8 cellular contexts compared by ENCODE assay signal in the genomic region with DNA sequence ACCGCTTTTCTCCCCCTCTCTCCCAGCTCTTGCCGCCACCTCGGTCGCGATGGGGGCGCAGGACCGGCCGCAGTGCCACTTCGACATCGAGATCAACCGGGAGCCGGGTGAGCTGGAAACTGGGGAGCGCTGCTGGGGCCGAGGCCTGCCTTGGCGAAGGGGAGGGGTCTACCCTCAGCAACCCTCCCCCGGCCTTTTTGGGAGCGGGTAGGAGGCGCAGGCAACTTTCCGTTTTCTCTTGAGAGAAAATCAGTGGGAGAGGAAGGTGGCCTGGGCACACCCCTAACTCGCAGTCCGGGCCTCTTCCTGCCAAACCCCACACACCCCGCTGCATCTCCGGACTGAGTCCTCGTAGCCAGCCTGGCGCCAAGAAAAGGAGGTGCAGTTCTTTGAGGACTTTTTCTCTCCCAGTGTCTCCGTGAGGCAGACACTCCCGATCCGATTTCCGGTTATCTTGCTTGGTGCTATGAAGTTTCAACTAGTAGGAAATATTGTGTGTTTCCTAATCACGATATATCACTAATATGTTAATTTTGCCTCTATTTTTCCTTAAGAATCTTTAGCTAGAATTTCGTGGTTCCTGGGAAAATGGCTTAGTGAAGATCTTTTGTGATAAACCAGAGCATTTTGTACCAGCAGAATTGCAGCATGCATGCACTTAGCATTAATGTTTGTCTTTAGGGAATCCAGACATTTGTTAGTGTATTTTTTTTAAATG. TPM values are rescaled to one million over a fixed set of nuclear protein-coding genes. Genes with fewer than 3 reads are reported as not detected.
DNase-seq lines count a peak whose midpoint lies in the region; ATAC-seq and TF ChIP-seq lines count a peak whose summit lies in the region.

No MANE protein-coding gene starts in this region.

- no peaks in the 10 kb centered on the region for H3K27me3 ChIP-seq in BLaER1
- no peaks in the 10 kb centered on the region for H3K27me3 ChIP-seq in OCI-LY3 (ENCODE audit: low read depth, low read length)
- H3K27me3 ChIP-seq in trophoblast cell (ENCODE audit: insufficient read depth, low read length), result no peaks in the 10 kb centered on the region

- H2AFZ ChIP-seq in OCI-LY3 (ENCODE audit: low read depth, low read length), result peak overlapping the region; percentile 44; the same call in 1 of the 2 replicates
- peak overlapping the region; percentile 37 for H2AFZ ChIP-seq in trophoblast cell (ENCODE audit: insufficient read depth, low read length, poor library complexity)

- peaks cover 19% of the 10 kb centered on the region for H3K4me1 ChIP-seq in BLaER1
- peaks cover 9% of the 10 kb centered on the region for H3K4me1 ChIP-seq in OCI-LY3 (ENCODE audit: low read length)
- peaks cover 2% of the 10 kb centered on the region in 2 experiments for H3K4me1 ChIP-seq in trophoblast cell (ENCODE audit: control insufficient read depth in 1 of 2, insufficient read depth in 2 of 2, low read length in 2 of 2)

- peak overlapping the region; percentile 81 for H2BK5ac ChIP-seq in trophoblast cell (ENCODE audit: low read depth, low read length, poor library complexity)

- H3K27me3 Mint-ChIP-seq in activated naive CD8-positive, alpha-beta T cell treated with anti-CD3 and anti-CD28 coated beads for 36 hours, result no peaks in the 10 kb centered on the region

- ATAC-seq in GM18858 (IDR thresholded peaks at IDR 0.05; ENCODE audit: unreplicated experiment) (peak; percentile 11), HG03097 (IDR thresholded peaks at IDR 0.05; ENCODE audit: low FRiP score, unreplicated experiment) (peak; percentile 18)

- peaks cover 51% of the 10 kb centered on the region for H4K20me1 ChIP-seq in BLaER1
- peaks cover 19% of the 10 kb centered on the region; the same call in 1 of the 2 replicates for H4K20me1 ChIP-seq in OCI-LY3 (ENCODE audit: insufficient read depth, low read length)

- peaks cover 6% of the 10 kb centered on the region for H3K79me1 ChIP-seq in trophoblast cell (ENCODE audit: low read length)

- H3K9ac ChIP-seq in BLaER1 (peak overlapping the region; percentile 96), OCI-LY3 (ENCODE audit: low read length) (peak overlapping the region; percentile 81), trophoblast cell (ENCODE audit: low read length) (peak overlapping the region; percentile 96)

- H3K18ac ChIP-seq in trophoblast cell (ENCODE audit: low read length), result peak overlapping the region; percentile 76

- peak overlapping the region; percentile 78 for H2AK5ac ChIP-seq in trophoblast cell (ENCODE audit: low read length)

- no peak for TF ChIP-seq CTCF in OCI-LY3 (IDR thresholded peaks at IDR 0.05; ENCODE audit: low read depth, low read length)

- H3K9me3 ChIP-seq in BLaER1 (peaks cover 19% of the 10 kb centered on the region), OCI-LY3 (ENCODE audit: insufficient read depth, low read length) (no peaks in the 10 kb centered on the region), trophoblast cell (ENCODE audit: insufficient read depth, low read depth, low read length) (no peaks in the 10 kb centered on the region)

- H3K9me3 Mint-ChIP-seq in activated naive CD8-positive, alpha-beta T cell treated with anti-CD3 and anti-CD28 coated beads for 36 hours, result peaks cover 10% of the 10 kb centered on the region

- H3K14ac ChIP-seq in trophoblast cell (ENCODE audit: low read length), result peak overlapping the region; percentile 86

- H3K4me1 Mint-ChIP-seq in activated naive CD8-positive, alpha-beta T cell treated with anti-CD3 and anti-CD28 coated beads for 36 hours, result peaks cover 31% of the 10 kb centered on the region

- H3K27ac Mint-ChIP-seq in activated naive CD8-positive, alpha-beta T cell treated with anti-CD3 and anti-CD28 coated beads for 36 hours, result peak overlapping the region; percentile 97

- no peak overlapping the region for H2BK12ac ChIP-seq in trophoblast cell (ENCODE audit: low read length)

- H3K4me3 ChIP-seq in BLaER1 (peak overlapping the region; percentile 93), OCI-LY3 (ENCODE audit: low read length) (peak overlapping the region; percentile 80), trophoblast cell (ENCODE audit: low read depth, low read length) (peak overlapping the region; percentile 99)

- H3K4me2 ChIP-seq in BLaER1 (peak overlapping the region; percentile 85), OCI-LY3 (ENCODE audit: low read length) (peak overlapping the region; percentile 79), trophoblast cell (ENCODE audit: low read length) (peak overlapping the region; percentile 61)

- H3K4me3 Mint-ChIP-seq in activated naive CD8-positive, alpha-beta T cell treated with anti-CD3 and anti-CD28 coated beads for 36 hours, result peak overlapping the region; percentile 93

- peak overlapping the region; percentile 78 for H4K12ac ChIP-seq in trophoblast cell (ENCODE audit: low read depth, low read length)

- peak overlapping the region; percentile 83 for H4K91ac ChIP-seq in trophoblast cell (ENCODE audit: low read depth, low read length)

- peak overlapping the region; percentile 55 for H2BK120ac ChIP-seq in trophoblast cell (ENCODE audit: insufficient read depth, low read length, poor library complexity)

- H3K27ac ChIP-seq in BLaER1 (peak overlapping the region; percentile 94), OCI-LY3 (ENCODE audit: low read length) (peak overlapping the region; percentile 89), trophoblast cell (ENCODE audit: low read depth, low read length) (peak overlapping the region; percentile 95)

- DNase-seq in activated naive CD8-positive, alpha-beta T cell treated with anti-CD3 and anti-CD28 coated beads for 36 hours, result peak; percentile 68
- DNase-seq in cardiac septum (ENCODE audit: low spot score), result peak; percentile 83
- DNase-seq in trophoblast cell, result peak; percentile 24 to 57
- DNase-seq in NCI-H1048 (lab: John Stamatoyannopoulos, UW), result no peak

- H4K8ac ChIP-seq in trophoblast cell (ENCODE audit: low read depth, low read length), result peak overlapping the region; percentile 90

- H3K36me3 ChIP-seq in BLaER1, result peaks cover 51% of the 10 kb centered on the region
- H3K36me3 ChIP-seq in OCI-LY3 (replicated peaks; ENCODE audit: low read depth, low read length), result peaks cover 29% of the 10 kb centered on the region
- peaks cover 0 to 6% of the 10 kb centered on the region in 2 experiments for H3K36me3 ChIP-seq in trophoblast cell (ENCODE audit: control insufficient read depth in 1 of 2, insufficient read depth in 2 of 2, low read length in 2 of 2)

- intact Hi-C loops in cardiac septum (cut with DNase I), result loop anchor here (1.0 to 5.0 kb wide), 3 partner anchors 52 to 146 kb away; a partner anchor contains a TSS

- WGBS in trophoblast cell (ENCODE audit: extremely low coverage, insufficient coverage, insufficient read length), result no CpG with 5 or more reads among the region's 31 CpGs

- H3K4ac ChIP-seq in trophoblast cell (ENCODE audit: low read depth, low read length), result peak overlapping the region; percentile 77

- H3K79me2 ChIP-seq in OCI-LY3 (ENCODE audit: low read length), result peaks cover 53% of the 10 kb centered on the region
- peaks cover 9% of the 10 kb centered on the region for H3K79me2 ChIP-seq in trophoblast cell (ENCODE audit: control insufficient read depth, insufficient read depth, low read length, poor library complexity)

- H3K36me3 Mint-ChIP-seq in activated naive CD8-positive, alpha-beta T cell treated with anti-CD3 and anti-CD28 coated beads for 36 hours, result peaks cover 44% of the 10 kb centered on the region

- no peak overlapping the region for H3K23ac ChIP-seq in trophoblast cell (ENCODE audit: low read length)

RNA-seq across cellular contexts. Expression of a gene that starts 0.6 kb away (rescaled TPM):
- total RNA-seq in activated naive CD8-positive, alpha-beta T cell treated with anti-CD3 and anti-CD28 coated beads for 36 hours, result 10 to 100 TPM; 43.9 to 52.9 TPM
- 35.1 TPM for total RNA-seq in cardiac septum
- 35.3 and 36.7 TPM in 2 replicates for polyA plus RNA-seq in trophoblast cell (2013)

RNA-seq across cellular contexts. Expression of a gene that starts 10.5 kb away (rescaled TPM):
- 10 to 100 TPM; 77.2 to 78.7 TPM for total RNA-seq in activated naive CD8-positive, alpha-beta T cell treated with anti-CD3 and anti-CD28 coated beads for 36 hours
- 9.6 TPM for total RNA-seq in cardiac septum
- 38.8 and 38.9 TPM in 2 replicates for polyA plus RNA-seq in trophoblast cell (2013)

RNA-seq across cellular contexts. Expression of a gene that starts 19.4 kb away (rescaled TPM):
- 10 to 100 TPM; 40.0 to 42.3 TPM for total RNA-seq in activated naive CD8-positive, alpha-beta T cell treated with anti-CD3 and anti-CD28 coated beads for 36 hours
- 31.5 TPM for total RNA-seq in cardiac septum
- polyA plus RNA-seq in trophoblast cell (2013), result 16.7 and 18.1 TPM in 2 replicates

RNA-seq across cellular contexts. Expression of a gene that starts 52.4 kb away (rescaled TPM):
- total RNA-seq in activated naive CD8-positive, alpha-beta T cell treated with anti-CD3 and anti-CD28 coated beads for 36 hours, result under 1 TPM; 0.68 to 0.87 TPM
- total RNA-seq in cardiac septum, result 202 TPM
- 3.2 and 3.4 TPM in 2 replicates for polyA plus RNA-seq in trophoblast cell (2013)
